In genomic region chrX:36534900-36535299, GRCh38 we compare ENCODE assay signal across 23 cellular contexts.
"Had no signal": no experiment of that assay in that cellular context is flagged by ENCODE, and none has a peak within 500 bp of the region (broad histone marks: within the 10 kb centered on the region; RNA-seq: fewer than 3 reads in every experiment).

No MANE protein-coding gene starts in this region.

- H3K4me3 Mint-ChIP-seq: activated CD8-positive, alpha-beta T cell treated with anti-CD3 and anti-CD28 coated beads, Interleukin-2, amount 10 ng/mL, durations not matched to agents 7 days and 5 days; brain; naive B cell; stimulated activated naive B cell treated with anti-CD40 and anti-IgM and Interleukin-4, amounts not matched to agents 10 μg/mL and 1 μg/mL and 100 μg/mL, for 72 hours; T-helper 2 cell treated with Interferon-gamma antibody and Interleukin-4, amounts not matched to agents 5 μg/mL and 100 μg/mL, for 36 hours had no signal

- H3K36me3 ChIP-seq: lower lobe of right lung, uterus, WERI-Rb-1 had no signal

- H3K4me1 Mint-ChIP-seq: brain; naive B cell; stimulated activated naive B cell treated with anti-CD40 and anti-IgM and Interleukin-4, amounts not matched to agents 10 μg/mL and 1 μg/mL and 100 μg/mL, for 72 hours had no signal

- H3K9me3 ChIP-seq: lower lobe of right lung, testis, uterus had no signal

- H3K27ac Mint-ChIP-seq: activated CD8-positive, alpha-beta T cell treated with anti-CD3 and anti-CD28 coated beads, Interleukin-2, amount 10 ng/mL, durations not matched to agents 7 days and 5 days; activated naive CD4-positive, alpha-beta T cell treated with anti-CD3 and anti-CD28 coated beads, Interleukin-2, amount 50 U/mL, for 72 hours; brain; naive B cell; progenitor cell of endocrine pancreas; stimulated activated naive B cell treated with anti-CD40 and anti-IgM and Interleukin-4, amounts not matched to agents 10 μg/mL and 1 μg/mL and 100 μg/mL, for 72 hours; T-helper 2 cell treated with Interferon-gamma antibody and Interleukin-4, amounts not matched to agents 5 μg/mL and 100 μg/mL, for 36 hours had no signal

- DNase-seq: activated CD4-positive, alpha-beta T cell treated with anti-CD3 and anti-CD28 coated beads for 1 hour; activated CD4-positive, alpha-beta T cell treated with anti-CD3 and anti-CD28 coated beads, Interleukin-2, amount 50 U/mL, for 1 hour; activated CD8-positive, alpha-beta T cell treated with anti-CD3 and anti-CD28 coated beads, Interleukin-2, amount 10 ng/mL, durations not matched to agents 7 days and 5 days; aorta; dermis blood vessel endothelial cell; effector memory CD4-positive, alpha-beta T cell; foreskin melanocyte; islet precursor cell; left colon; lower lobe of right lung; naive B cell; stimulated activated CD4-positive, alpha-beta T cell treated with anti-CD3 and anti-CD28 coated beads, Interleukin-2, amount 100 ng/mL, for 48 hours; stimulated activated CD8-positive, alpha-beta memory T cell treated with anti-CD3 and anti-CD28 coated beads, Interleukin-4, amount 100 ng/mL, for 48 hours; stimulated activated naive B cell treated with anti-CD40 and anti-IgM and Interleukin-4, amounts not matched to agents 10 μg/mL and 1 μg/mL and 100 μg/mL, for 72 hours; testis; trophoblast cell; uterus; WERI-Rb-1 had no signal

- H3K4me1 ChIP-seq: lower lobe of right lung, testis, uterus had no signal

- H3K36me3 Mint-ChIP-seq: activated naive CD4-positive, alpha-beta T cell treated with anti-CD3 and anti-CD28 coated beads, Interleukin-2, amount 50 U/mL, for 72 hours; brain; naive B cell; stimulated activated naive B cell treated with anti-CD40 and anti-IgM and Interleukin-4, amounts not matched to agents 10 μg/mL and 1 μg/mL and 100 μg/mL, for 72 hours had no signal

- H3K27ac ChIP-seq: lower lobe of right lung, testis, uterus, WERI-Rb-1 had no signal

- H3K9me3 Mint-ChIP-seq: stimulated activated naive B cell treated with anti-CD40 and anti-IgM and Interleukin-4, amounts not matched to agents 10 μg/mL and 1 μg/mL and 100 μg/mL, for 72 hours; T-helper 2 cell treated with Interferon-gamma antibody and Interleukin-4, amounts not matched to agents 5 μg/mL and 100 μg/mL, for 36 hours had no signal

- ATAC-seq: activated CD8-positive, alpha-beta T cell treated with anti-CD3 and anti-CD28 coated beads, Interleukin-2, amount 10 ng/mL, durations not matched to agents 7 days and 5 days; activated naive CD4-positive, alpha-beta T cell treated with anti-CD3 and anti-CD28 coated beads, Interleukin-2, amount 50 U/mL, for 72 hours; esophagus mucosa; left colon; lower lobe of right lung; stimulated activated naive B cell treated with anti-CD40 and anti-IgM and Interleukin-4, amounts not matched to agents 10 μg/mL and 1 μg/mL and 100 μg/mL, for 72 hours had no signal

- H3K27me3 Mint-ChIP-seq: brain; naive B cell; progenitor cell of endocrine pancreas; stimulated activated naive B cell treated with anti-CD40 and anti-IgM and Interleukin-4, amounts not matched to agents 10 μg/mL and 1 μg/mL and 100 μg/mL, for 72 hours had no signal

- H3K4me3 ChIP-seq: lower lobe of right lung, testis, uterus had no signal

- H3K27me3 ChIP-seq: testis, uterus had no signal
